ENCODE assay signal across 13 cellular contexts in the genomic region with DNA sequence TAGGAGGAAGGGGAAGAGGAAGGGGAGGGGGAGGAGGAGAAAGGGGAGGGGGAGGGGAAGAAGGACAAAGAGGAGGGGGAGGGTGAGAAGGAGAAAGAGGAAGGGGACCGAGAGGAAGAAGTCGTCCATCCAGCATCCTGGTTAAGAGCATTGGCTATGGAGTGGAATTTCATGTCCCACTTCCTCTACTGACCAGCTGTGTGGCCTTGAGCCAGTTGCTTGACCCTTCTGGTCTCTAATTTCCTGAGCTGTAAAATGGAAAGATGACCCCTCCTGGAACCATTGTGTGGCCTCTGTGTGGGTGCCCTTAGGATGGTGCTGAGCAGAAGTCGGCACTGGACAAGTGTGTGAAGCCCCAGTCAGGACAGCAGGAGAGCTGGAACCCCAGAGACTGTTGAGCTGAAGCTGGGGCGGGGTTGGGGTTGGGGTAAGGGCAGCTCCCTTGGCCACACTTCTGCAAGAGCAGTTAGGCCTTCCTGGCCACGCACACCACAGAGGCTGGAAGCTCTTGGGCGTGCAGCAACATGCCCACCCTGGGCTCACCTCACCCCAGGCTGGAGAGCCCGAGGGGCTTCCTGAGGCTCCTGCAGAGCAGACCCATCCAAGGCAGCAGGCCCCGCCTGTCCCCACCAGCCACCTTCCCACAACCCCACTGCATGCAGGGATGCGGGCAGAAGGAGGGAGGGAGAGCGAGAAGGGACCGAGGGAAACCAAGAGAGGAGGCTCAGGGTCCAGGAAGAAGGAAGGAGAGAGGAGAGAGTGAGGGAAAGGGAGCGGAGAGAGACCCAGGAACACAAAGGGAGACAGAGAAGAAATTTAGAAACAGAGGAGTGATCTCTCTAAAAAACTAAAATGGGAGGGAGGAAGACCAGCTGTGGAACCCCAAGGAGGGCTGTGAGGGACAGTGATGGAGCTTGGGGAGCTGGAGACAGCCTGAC. TPM values are rescaled to one million over a fixed set of nuclear protein-coding genes. Genes with fewer than 3 reads are reported as not detected.
DNase-seq lines count a peak whose midpoint lies in the region; ATAC-seq and TF ChIP-seq lines count a peak whose summit lies in the region.
"Had no signal": no experiment of that assay in that cellular context is flagged by ENCODE, and none has a peak within 500 bp of the region (broad histone marks: within the 10 kb centered on the region; RNA-seq: fewer than 3 reads in every experiment).

No MANE protein-coding gene starts in this region.

- H3K9me3 Mint-ChIP-seq in CD8-positive, alpha-beta memory T cell, result peaks cover 0 to 5% (median 2%) of the 10 kb centered on the region in 5 donors
- H3K9me3 Mint-ChIP-seq in GM23338 (peaks cover 3% of the 10 kb centered on the region), neural progenitor cell (peaks cover 5% of the 10 kb centered on the region)

- H3K9me2 ChIP-seq in GM23338 (ENCODE audit: insufficient read depth), result no peaks in the 10 kb centered on the region

- peaks cover under 1% of the 10 kb centered on the region for H3K9me3 ChIP-seq in CD8-positive, alpha-beta memory T cell (ENCODE audit: low read length)
- no peaks in the 10 kb centered on the region for H3K9me3 ChIP-seq in neural progenitor cell (ENCODE audit: low read depth)
- H3K9me3 ChIP-seq: thyroid gland had no signal

- no peak overlapping the region for H3K27ac ChIP-seq in CD8-positive, alpha-beta memory T cell (ENCODE audit: low read depth, low read length)
- H3K27ac ChIP-seq in GM23338 (ENCODE audit: low read depth) (no peak overlapping the region), neural progenitor cell (no peak overlapping the region)
- H3K27ac ChIP-seq: left lung had no signal

- H3K36me3 Mint-ChIP-seq in CD8-positive, alpha-beta memory T cell, result peaks cover 0 to 5% (median 0%) of the 10 kb centered on the region in 3 donors
- H3K36me3 Mint-ChIP-seq in GM23338 (ENCODE audit: low read depth) (no peaks in the 10 kb centered on the region; the same call in 2 of the 3 replicates), neural progenitor cell (no peaks in the 10 kb centered on the region)

- peaks cover 3 to 4% of the 10 kb centered on the region in 2 donors for H3K27me3 Mint-ChIP-seq in CD8-positive, alpha-beta memory T cell
- H3K27me3 Mint-ChIP-seq in GM23338 (ENCODE audit: insufficient read depth, low read depth, poor library complexity) (peaks cover 6% of the 10 kb centered on the region), neural progenitor cell (ENCODE audit: insufficient read depth, low read depth) (peaks cover 3% of the 10 kb centered on the region)

- no peaks in the 10 kb centered on the region for H3K27me3 ChIP-seq in CD8-positive, alpha-beta memory T cell (ENCODE audit: insufficient read depth, low read length, poor library complexity, severe bottlenecking)
- no peaks in the 10 kb centered on the region for H3K27me3 ChIP-seq in GM23338 (ENCODE audit: insufficient read depth)
- H3K27me3 ChIP-seq in neural progenitor cell, result no peaks in the 10 kb centered on the region
- H3K27me3 ChIP-seq: left lung, thyroid gland had no signal

- H3K9ac ChIP-seq in neural progenitor cell, result no peak overlapping the region

- H2AFZ ChIP-seq in GM23338, result peak overlapping the region; percentile 84; the same call in 1 of the 2 replicates
- H2AFZ ChIP-seq in neural progenitor cell (replicated peaks), result peak overlapping the region; percentile 86

- H3F3A ChIP-seq in GM23338 (replicated peaks; ENCODE audit: low read depth), result no peaks in the 10 kb centered on the region
- no peaks in the 10 kb centered on the region for H3F3A ChIP-seq in neural progenitor cell (ENCODE audit: low read depth)

- H3K4me3 Mint-ChIP-seq in CD8-positive, alpha-beta memory T cell, result no peak overlapping the region
- no peak overlapping the region for H3K4me3 Mint-ChIP-seq in GM23338
- no peak overlapping the region for H3K4me3 Mint-ChIP-seq in neural progenitor cell

- peak in 3 of 5 donors; percentile 0 to 27 (median 1) for DNase-seq in CD8-positive, alpha-beta memory T cell
- DNase-seq in GM23338 (ENCODE audit: low spot score), result peak; percentile 41
- DNase-seq in dermis microvascular lymphatic vessel endothelial cell (ENCODE audit: low read depth in 2 of 2), result peak; percentile 19 to 22
- no peak for DNase-seq in neural progenitor cell (ENCODE audit: low spot score)
- DNase-seq in hypothalamus (lab: John Stamatoyannopoulos, UW), result no peak
- DNase-seq: left lung, NCI-H187, PC-3 had no signal

- CTCF ChIA-PET in CD8-positive, alpha-beta memory T cell (lab: Charles Lee), result interaction anchor here (0.7 kb wide), 1 partner anchor 17 kb away, joined by 3 read pairs; no protein-coding TSS in a partner anchor

- POLR2A ChIA-PET in CD8-positive, alpha-beta memory T cell (lab: Charles Lee), result no interaction called here

- H3K4me1 Mint-ChIP-seq in CD8-positive, alpha-beta memory T cell, result no peaks in the 10 kb centered on the region
- peaks cover 15% of the 10 kb centered on the region for H3K4me1 Mint-ChIP-seq in GM23338
- peaks cover 7% of the 10 kb centered on the region for H3K4me1 Mint-ChIP-seq in neural progenitor cell

- H3K4me2 ChIP-seq in GM23338, result no peak overlapping the region
- H3K4me2 ChIP-seq in neural progenitor cell, result no peak overlapping the region

- H3K79me2 ChIP-seq in GM23338 (replicated peaks; ENCODE audit: insufficient read depth), result no peaks in the 10 kb centered on the region
- no peaks in the 10 kb centered on the region for H3K79me2 ChIP-seq in neural progenitor cell (ENCODE audit: low read depth)

- H4K20me1 ChIP-seq in GM23338 (replicated peaks; ENCODE audit: insufficient read depth) (no peaks in the 10 kb centered on the region), neural progenitor cell (ENCODE audit: low read depth) (no peaks in the 10 kb centered on the region)

- no peak for ATAC-seq in GM23338
- no peak for ATAC-seq in GM19467 (IDR thresholded peaks at IDR 0.05; ENCODE audit: unreplicated experiment)
- no peak for ATAC-seq in GM21423 (IDR thresholded peaks at IDR 0.05; ENCODE audit: unreplicated experiment)
- ATAC-seq: left lung, PC-3 had no signal

- no peak overlapping the region for H3K4me3 ChIP-seq in CD8-positive, alpha-beta memory T cell (ENCODE audit: low read length)
- no peak overlapping the region for H3K4me3 ChIP-seq in GM23338
- no peak overlapping the region for H3K4me3 ChIP-seq in neural progenitor cell
- H3K4me3 ChIP-seq: left lung, thyroid gland had no signal

- no peaks in the 10 kb centered on the region for H3K4me1 ChIP-seq in CD8-positive, alpha-beta memory T cell (ENCODE audit: insufficient read depth, low read length)
- H3K4me1 ChIP-seq in GM23338 (ENCODE audit: insufficient read depth) (peaks cover 7% of the 10 kb centered on the region; the same call in 1 of the 2 replicates), neural progenitor cell (peaks cover 4% of the 10 kb centered on the region)
- H3K4me1 ChIP-seq: left lung had no signal

- peak overlapping the region in 1 of 8 donors; percentile 35 for H3K27ac Mint-ChIP-seq in CD8-positive, alpha-beta memory T cell
- H3K27ac Mint-ChIP-seq in GM23338 (no peak overlapping the region), neural progenitor cell (peak overlapping the region; percentile 2)

- H3K36me3 ChIP-seq in CD8-positive, alpha-beta memory T cell (ENCODE audit: insufficient read depth, low read length), result no peaks in the 10 kb centered on the region
- H3K36me3 ChIP-seq in GM23338 (ENCODE audit: insufficient read depth), result no peaks in the 10 kb centered on the region
- no peaks in the 10 kb centered on the region for H3K36me3 ChIP-seq in neural progenitor cell
- H3K36me3 ChIP-seq: left lung, thyroid gland had no signal

- TF ChIP-seq CTCF in GM23338 (conservative IDR thresholded peaks at IDR 0.05; ENCODE audit: low read depth in 2 of 2) (no peak), neural progenitor cell (IDR thresholded peaks at IDR 0.05) (no peak)

TF ChIP-seq in GM23338, 12 proteins besides CTCF, POLR2A, EP300 and RAD21 (continues in another document):
- TF ChIP-seq POLR2AphosphoS5 (IDR thresholded peaks at IDR 0.05; ENCODE audit: low read depth) (no peak), EZH2phosphoT487 (IDR thresholded peaks at IDR 0.05; ENCODE audit: unreplicated experiment) (no peak)

RNA-seq across cellular contexts. Expression of gene ADRA2B, which starts 16.2 kb away (rescaled TPM):
- under 1 TPM; 0.07 to 0.24 TPM for total RNA-seq in CD8-positive, alpha-beta memory T cell
- not detected for polyA plus RNA-seq in CD8-positive, alpha-beta memory T cell
- 5.9 and 7.9 TPM in 2 replicates for total RNA-seq in GM23338 (2014; rRNA removed; shearing (Covaris generic))
- 1.5 and 1.7 TPM in 2 replicates for polyA plus RNA-seq in GM23338 (2016; fragmentation: Nextera tagmentation; extraction: Ambion mirVana)
- total RNA-seq in dermis microvascular lymphatic vessel endothelial cell, result under 0.01 TPM in 2 replicates
- total RNA-seq in neural progenitor cell (ENCODE audit: low replicate concordance), result 3.0 and 10.5 TPM in 2 replicates
- total RNA-seq: fibroblast of villous mesenchyme, PC-3 had no signal

RNA-seq across cellular contexts. Expression of gene ASTL, which starts 38.2 kb away (rescaled TPM):
- 10 to 100 TPM; 16.2 to 18.0 TPM for total RNA-seq in CD8-positive, alpha-beta memory T cell
- 0.49 TPM for polyA plus RNA-seq in CD8-positive, alpha-beta memory T cell
- total RNA-seq in GM23338 (2014; rRNA removed; shearing (Covaris generic)), result 1.6 TPM in 1 of 2 replicates, not detected in the other
- polyA plus RNA-seq in GM23338 (2016; fragmentation: Nextera tagmentation; extraction: Ambion mirVana), result 0.23 TPM in 1 of 2 replicates, not detected in the other
- total RNA-seq in dermis microvascular lymphatic vessel endothelial cell (not detected in 2 replicates), neural progenitor cell (ENCODE audit: low replicate concordance) (not detected in 2 replicates)
- total RNA-seq: chondrocyte, fibroblast of villous mesenchyme, left lung, PC-3, thyroid gland had no signal

RNA-seq across cellular contexts. Expression of gene DUSP2, which starts 45.1 kb away (rescaled TPM):
- 100 to 1,000 TPM; 214 to 237 TPM for total RNA-seq in CD8-positive, alpha-beta memory T cell
- polyA plus RNA-seq in CD8-positive, alpha-beta memory T cell, result 518 TPM
- total RNA-seq in GM23338 (2014; rRNA removed; shearing (Covaris generic)), result 10.5 and 13.0 TPM in 2 replicates
- polyA plus RNA-seq in GM23338 (2016; fragmentation: Nextera tagmentation; extraction: Ambion mirVana), result 6.4 and 6.6 TPM in 2 replicates
- 0.26 and 0.76 TPM in 2 replicates for total RNA-seq in dermis microvascular lymphatic vessel endothelial cell
- 2.3 TPM in 1 of 2 replicates, not detected in the other for total RNA-seq in neural progenitor cell (ENCODE audit: low replicate concordance)

Comparison
In these comparisons a context has a peak if more than half of its experiments do, and no peak if none do; other contexts are left out.
1. DNase-seq: peak in CD8-positive, alpha-beta memory T cell (3 of 5), GM23338 (single experiment) and dermis microvascular lymphatic vessel endothelial cell (2 of 2); none in neural progenitor cell (single experiment) and hypothalamus (0 of 51).
2. RNA of gene DUSP2, which starts 45.1 kb away (total RNA-seq): 214 to 237 TPM in CD8-positive, alpha-beta memory T cell; 10.5 to 13.0 TPM in GM23338, 0.26 to 0.76 TPM in dermis microvascular lymphatic vessel endothelial cell and 2.3 TPM in neural progenitor cell; every median in the first group is over 10 times any median in the second.